In genomic region chr15:34038404-34039179, GRCh38 we compare ENCODE assay signal across 1 cellular context.
TF ChIP-seq lines count a peak whose summit lies in the region.

No MANE protein-coding gene starts in this region.

TF ChIP-seq in HepG2, 621 proteins besides CTCF, POLR2A, EP300 and RAD21 (continued from another document and continues in another):
- TF ChIP-seq ZNF142 (CRISPR knock-in tag; IDR thresholded peaks at IDR 0.05) = 0 out of 2 replicates have a peak, but pooled peaks have one; percentile 43
- no peak for TF ChIP-seq TRIM24 (CRISPR knock-in tag; IDR thresholded peaks at IDR 0.05)
- TF ChIP-seq SIN3B (IDR thresholded peaks at IDR 0.05; ENCODE audit: low read length) = no peak
- 0 out of 2 replicates have a peak, but pooled peaks have one; percentile 16 for TF ChIP-seq PRDM15 (CRISPR knock-in tag; IDR thresholded peaks at IDR 0.05)
- TF ChIP-seq ZNF770 (CRISPR knock-in tag; IDR thresholded peaks at IDR 0.05) = 0 out of 2 replicates have a peak, but pooled peaks have one; percentile 23
- TF ChIP-seq ZNF737 (CRISPR knock-in tag; IDR thresholded peaks at IDR 0.05; ENCODE audit: borderline replicate concordance) = no peak
- TF ChIP-seq GABPA (IDR thresholded peaks at IDR 0.05; ENCODE audit: low read depth, low read length) = peak; percentile 49; the same call in 1 of the 2 replicates
- no peak for TF ChIP-seq GABPA (CRISPR knock-in tag; IDR thresholded peaks at IDR 0.05; ENCODE audit: low read depth)
- TF ChIP-seq KLF9 (CRISPR knock-in tag; IDR thresholded peaks at IDR 0.05; ENCODE audit: low read depth) = no peak
- TF ChIP-seq RAD51 (IDR thresholded peaks at IDR 0.05; ENCODE audit: borderline replicate concordance) = no peak
- TF ChIP-seq KDM1A (CRISPR knock-in tag; IDR thresholded peaks at IDR 0.05) = no peak
- no peak for TF ChIP-seq HBP1 (CRISPR knock-in tag; IDR thresholded peaks at IDR 0.05; ENCODE audit: low read depth)
- TF ChIP-seq ZNF562 (CRISPR knock-in tag; IDR thresholded peaks at IDR 0.05; ENCODE audit: borderline replicate concordance) = no peak
- TF ChIP-seq ELF4 (CRISPR knock-in tag; IDR thresholded peaks at IDR 0.05; ENCODE audit: borderline replicate concordance) = no peak
- no peak for TF ChIP-seq TBP (CRISPR knock-in tag; IDR thresholded peaks at IDR 0.05)
- no peak for TF ChIP-seq ZBTB34 (CRISPR knock-in tag; IDR thresholded peaks at IDR 0.05)
- no peak for TF ChIP-seq ZNF362 (CRISPR knock-in tag; IDR thresholded peaks at IDR 0.05; ENCODE audit: borderline replicate concordance)
- TF ChIP-seq ZEB1 (IDR thresholded peaks at IDR 0.05; ENCODE audit: insufficient replicate concordance, low read depth) = no peak
- TF ChIP-seq ZNF44 (CRISPR knock-in tag; IDR thresholded peaks at IDR 0.05) = no peak
- peak; percentile 90 for TF ChIP-seq KMT2B (CRISPR knock-in tag; IDR thresholded peaks at IDR 0.05)
- no peak; the same call in 1 of the 2 replicates for TF ChIP-seq MTF2 (CRISPR knock-in tag; IDR thresholded peaks at IDR 0.05; ENCODE audit: borderline replicate concordance)
- TF ChIP-seq NR2F2 (IDR thresholded peaks at IDR 0.05; ENCODE audit: borderline replicate concordance, low read depth) = no peak
- peak; percentile 62 for TF ChIP-seq RNF2 (conservative IDR thresholded peaks at IDR 0.05; ENCODE audit: low read depth)
- TF ChIP-seq IRF9 (CRISPR knock-in tag; IDR thresholded peaks at IDR 0.05; ENCODE audit: borderline replicate concordance) = no peak
- TF ChIP-seq ZBTB2 (CRISPR knock-in tag; IDR thresholded peaks at IDR 0.05; ENCODE audit: low read depth) = peak; percentile 77
- no peak for TF ChIP-seq SYNCRIP (IDR thresholded peaks at IDR 0.05; ENCODE audit: insufficient read depth, low read depth, low read length)
- 0 out of 2 replicates have a peak, but pooled peaks have one; percentile 72 for TF ChIP-seq ZNF414 (CRISPR knock-in tag; IDR thresholded peaks at IDR 0.05)
- no peak for TF ChIP-seq BCLAF1 (IDR thresholded peaks at IDR 0.05)
- TF ChIP-seq KLF13 (CRISPR knock-in tag; IDR thresholded peaks at IDR 0.05) = no peak
- peak; percentile 64; the same call in 1 of the 2 replicates for TF ChIP-seq ZFYVE20 (CRISPR knock-in tag; IDR thresholded peaks at IDR 0.05; ENCODE audit: borderline replicate concordance, low read depth)
- no peak for TF ChIP-seq ZNF431 (CRISPR knock-in tag; IDR thresholded peaks at IDR 0.05; ENCODE audit: borderline replicate concordance, low read depth)
- TF ChIP-seq MTA3 (CRISPR knock-in tag; IDR thresholded peaks at IDR 0.05) = no peak
- TF ChIP-seq PHF21A (CRISPR knock-in tag; IDR thresholded peaks at IDR 0.05) = no peak
- no peak for TF ChIP-seq PTBP1 (IDR thresholded peaks at IDR 0.05; ENCODE audit: low read depth, low read length, poor library complexity, severe bottlenecking)
- 0 out of 2 replicates have a peak, but pooled peaks have one; percentile 60 for TF ChIP-seq ZNF354B (CRISPR knock-in tag; IDR thresholded peaks at IDR 0.05)
- peak; percentile 46; the same call in 1 of the 2 replicates for TF ChIP-seq AHR (CRISPR knock-in tag; IDR thresholded peaks at IDR 0.05)
